ENCODE assay signal across 8 cellular contexts in genomic region chr14:30874999-30875787, GRCh38. TPM values are rescaled to one million over a fixed set of nuclear protein-coding genes. Genes with fewer than 3 reads are reported as not detected.
A peak's percentile ranks its signal among the peaks of the same experiment; 100 is the strongest.
DNase-seq lines count a peak whose midpoint lies in the region; ATAC-seq and TF ChIP-seq lines count a peak whose summit lies in the region.

No MANE protein-coding gene starts in this region.

- H3K4me3 ChIP-seq in gastroesophageal sphincter: peak overlapping the region; percentile 32 to 65
- peak overlapping the region; percentile 69 for H3K4me3 ChIP-seq in trophoblast cell (ENCODE audit: low read depth, low read length)

- no peak overlapping the region for H3K14ac ChIP-seq in trophoblast cell (ENCODE audit: low read length)

- no peak overlapping the region for H2BK5ac ChIP-seq in trophoblast cell (ENCODE audit: low read depth, low read length, poor library complexity)

- peak overlapping the region; percentile 64 for H3K4me3 Mint-ChIP-seq in CD4-positive, alpha-beta T cell

- DNase-seq in CD4-positive, alpha-beta T cell: peak in 1 of 10 experiments; percentile 1
- DNase-seq in activated CD8-positive, alpha-beta memory T cell treated with anti-CD3 and anti-CD28 coated beads for 24 hours: peak; percentile 66
- DNase-seq in trophoblast cell (no peak), RPMI8226 (no peak), GM19240 (ENCODE audit: insufficient read length, low spot score) (no peak)

- peak overlapping the region; percentile 95 for H3K4me2 ChIP-seq in trophoblast cell (ENCODE audit: low read length)

- TF ChIP-seq CTCF in CD4-positive, alpha-beta T cell (IDR thresholded peaks at IDR 0.05): no peak
- no peak for TF ChIP-seq CTCF in gastroesophageal sphincter (IDR thresholded peaks at IDR 0.05)

- H3K9me3 Mint-ChIP-seq in CD4-positive, alpha-beta T cell: no peaks in the 10 kb centered on the region

- H2AK5ac ChIP-seq in trophoblast cell (ENCODE audit: low read length): no peak overlapping the region

- TF ChIP-seq EP300 in gastroesophageal sphincter (IDR thresholded peaks at IDR 0.05): no peak

- peak in 1 of 2 donors; percentile 5 for TF ChIP-seq POLR2A in gastroesophageal sphincter (IDR thresholded peaks at IDR 0.05)

- intact Hi-C loops in CD4-positive, alpha-beta T cell (cut with DNase I, micrococcal nuclease): no loop called here

- no peak overlapping the region for H4K91ac ChIP-seq in trophoblast cell (ENCODE audit: low read depth, low read length)

- no peaks in the 10 kb centered on the region for H3K36me3 Mint-ChIP-seq in CD4-positive, alpha-beta T cell (ENCODE audit: low read depth)

- H3K36me3 ChIP-seq in gastroesophageal sphincter: no peaks in the 10 kb centered on the region
- no peaks in the 10 kb centered on the region for H3K36me3 ChIP-seq in trophoblast cell (ENCODE audit: control insufficient read depth in 1 of 2, insufficient read depth in 2 of 2, low read length in 2 of 2)

- CTCF ChIA-PET in CD4-positive, alpha-beta T cell (lab: Charles Lee): no interaction called here

- H4K8ac ChIP-seq in trophoblast cell (ENCODE audit: low read depth, low read length): no peak overlapping the region

- no peak overlapping the region for H3K4ac ChIP-seq in trophoblast cell (ENCODE audit: low read depth, low read length)

- no peak overlapping the region for H3K9ac ChIP-seq in trophoblast cell (ENCODE audit: low read length)

- H3K4me1 Mint-ChIP-seq in CD4-positive, alpha-beta T cell (ENCODE audit: low read depth): peaks cover 13% of the 10 kb centered on the region

- peak overlapping the region; percentile 56 for H2AFZ ChIP-seq in trophoblast cell (ENCODE audit: insufficient read depth, low read length, poor library complexity)

- H3K27ac Mint-ChIP-seq in CD4-positive, alpha-beta T cell: no peak overlapping the region

- H3K9me3 ChIP-seq in CD4-positive, alpha-beta T cell (ENCODE audit: control insufficient read depth, low read length): no peaks in the 10 kb centered on the region
- no peaks in the 10 kb centered on the region for H3K9me3 ChIP-seq in gastroesophageal sphincter
- peaks cover 2% of the 10 kb centered on the region for H3K9me3 ChIP-seq in trophoblast cell (ENCODE audit: insufficient read depth, low read depth, low read length)

- H3K27me3 ChIP-seq in CD4-positive, alpha-beta T cell (ENCODE audit: control insufficient read depth, insufficient read depth, low read length): peaks cover 51% of the 10 kb centered on the region
- H3K27me3 ChIP-seq in gastroesophageal sphincter (peaks cover 39% of the 10 kb centered on the region), trophoblast cell (ENCODE audit: insufficient read depth, low read length) (peaks cover 26% of the 10 kb centered on the region)

- H3K18ac ChIP-seq in trophoblast cell (ENCODE audit: low read length): no peak overlapping the region

- WGBS in gastroesophageal sphincter (ENCODE audit: low coverage in 1 of 2), 2 donors: 0 to 2% methylated on average over 1 to 8 of the region's 48 CpGs
- no CpG with 5 or more reads among the region's 48 CpGs for WGBS in trophoblast cell (ENCODE audit: extremely low coverage, insufficient coverage, insufficient read length)

- POLR2A ChIA-PET in CD4-positive, alpha-beta T cell (lab: Charles Lee): no interaction called here

- H3K27me3 Mint-ChIP-seq in CD4-positive, alpha-beta T cell: peaks cover 66% of the 10 kb centered on the region

- no peak for ATAC-seq in CD4-positive, alpha-beta T cell (ENCODE audit: poor library complexity)
- ATAC-seq in GM19372 (IDR thresholded peaks at IDR 0.05; ENCODE audit: low read depth, unreplicated experiment): peak; percentile 15
- ATAC-seq in HG03342 (IDR thresholded peaks at IDR 0.05; ENCODE audit: unreplicated experiment): peak; percentile 28
- peak; percentile 14 for ATAC-seq in gastroesophageal sphincter

- H3K27ac ChIP-seq in CD4-positive, alpha-beta T cell (ENCODE audit: low read depth, low read length): no peak overlapping the region
- H3K27ac ChIP-seq in gastroesophageal sphincter: peak overlapping the region in 1 of 4 donors; percentile 9
- H3K27ac ChIP-seq in trophoblast cell (ENCODE audit: low read depth, low read length): no peak overlapping the region

- H2BK120ac ChIP-seq in trophoblast cell (ENCODE audit: insufficient read depth, low read length, poor library complexity): no peak overlapping the region

- no peaks in the 10 kb centered on the region for H3K79me2 ChIP-seq in trophoblast cell (ENCODE audit: control insufficient read depth, insufficient read depth, low read length, poor library complexity)

- no peak overlapping the region for H4K12ac ChIP-seq in trophoblast cell (ENCODE audit: low read depth, low read length)

- H3K4me1 ChIP-seq in gastroesophageal sphincter (peaks cover 0 to 22% (median 19%) of the 10 kb centered on the region in 3 donors), trophoblast cell (ENCODE audit: control insufficient read depth in 1 of 2, insufficient read depth in 2 of 2, low read length in 2 of 2) (peaks cover 9 to 13% of the 10 kb centered on the region in 2 experiments)

- H2BK12ac ChIP-seq in trophoblast cell (ENCODE audit: low read length): no peak overlapping the region

- no peak overlapping the region for H3K23ac ChIP-seq in trophoblast cell (ENCODE audit: low read length)

- H3K79me1 ChIP-seq in trophoblast cell (ENCODE audit: low read length): no peaks in the 10 kb centered on the region

RNA-seq across cellular contexts. Expression of gene COCH, which starts 0.8 kb away (rescaled TPM):
- total RNA-seq in CD4-positive, alpha-beta T cell: not detected
- total RNA-seq in gastroesophageal sphincter: 1 to 10 TPM in 3 of 4 donors, under 1 TPM in 1; 0.16 to 5.4 (median 2.1) TPM
- polyA plus RNA-seq in trophoblast cell (2013): 1.5 and 1.9 TPM in 2 replicates
